ENCODE assay signal across 8 cellular contexts in the genomic region with DNA sequence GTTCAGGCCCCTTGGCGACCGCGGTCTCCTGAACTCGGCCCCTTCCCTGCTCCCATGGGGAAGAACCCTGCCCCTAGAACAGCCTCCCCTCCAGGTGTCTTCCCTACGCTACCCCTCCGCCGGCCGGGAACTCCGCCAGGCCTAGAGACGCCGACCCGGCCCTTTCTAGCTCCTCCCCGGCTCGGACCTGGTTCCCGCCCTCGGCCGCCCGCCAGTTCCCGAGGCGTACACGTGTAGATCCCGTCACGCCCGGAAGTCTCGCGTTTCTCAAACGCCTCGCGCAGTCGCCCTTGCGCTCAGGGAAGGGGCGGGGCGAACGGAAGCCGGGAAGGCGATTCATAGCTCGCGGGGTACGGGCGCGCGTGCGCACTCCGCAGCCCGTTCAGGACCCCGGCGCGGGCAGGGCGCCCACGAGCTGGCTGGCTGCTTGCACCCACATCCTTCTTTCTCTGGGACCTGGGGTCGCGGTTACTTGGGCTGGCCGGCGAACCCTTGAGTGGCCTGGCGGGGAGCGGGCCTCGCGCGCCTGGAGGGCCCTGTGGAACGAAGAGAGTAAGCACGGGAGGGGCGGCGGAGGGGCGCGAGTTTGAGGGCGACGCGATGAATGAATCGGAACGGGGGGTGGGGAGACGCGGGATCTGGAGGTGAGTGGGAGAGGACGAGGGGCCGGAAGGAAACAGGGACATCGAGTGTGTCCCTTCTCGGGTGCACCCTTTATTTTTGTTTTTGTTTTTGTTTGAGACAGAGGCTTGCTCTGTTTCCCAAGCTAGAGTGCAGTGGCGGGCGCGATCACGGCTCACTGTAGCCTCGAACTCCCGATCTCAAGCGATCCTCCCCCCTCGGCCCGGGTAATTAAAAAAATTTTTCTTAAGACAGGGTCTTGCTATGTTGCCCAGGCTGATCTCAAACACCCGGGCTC. TPM values are rescaled to one million over a fixed set of nuclear protein-coding genes. Genes with fewer than 3 reads are reported as not detected.
DNase-seq lines count a peak whose midpoint lies in the region; FAIRE-seq and TF ChIP-seq lines count a peak whose summit lies in the region.

A gene (plus strand): TSS at position 369 of the 919 bp plus-strand sequence. CDS start 710 bp downstream, outside the sequence.

- H3K27ac Mint-ChIP-seq in activated naive CD4-positive, alpha-beta T cell treated with anti-CD3 and anti-CD28 coated beads for 36 hours: peak within 1 kb of the TSS; percentile 89

- peaks cover 4% of the 10 kb centered on the region for H3K27me3 Mint-ChIP-seq in activated naive CD4-positive, alpha-beta T cell treated with anti-CD3 and anti-CD28 coated beads for 36 hours (ENCODE audit: low read depth)

- TF ChIP-seq CTCF in HFF-Myc (IDR thresholded peaks at IDR 0.05; ENCODE audit: low read depth, low read length, missing control alignments) (no peak), neutrophil (IDR thresholded peaks at IDR 0.05) (no peak)

- no peaks in the 10 kb centered on the region for H3K36me3 ChIP-seq in neutrophil

- peak within 1 kb of the TSS; percentile 85 for H3K27ac ChIP-seq in neutrophil
- H3K27ac ChIP-seq in substantia nigra (ENCODE audit: low read depth, low read length, poor library complexity, severe bottlenecking): peak within 1 kb of the TSS; percentile 89

- no peaks in the 10 kb centered on the region for H3K27me3 ChIP-seq in neutrophil

- intact Hi-C loops in activated naive CD4-positive, alpha-beta T cell treated with anti-CD3 and anti-CD28 coated beads for 36 hours (cut with micrococcal nuclease): loop anchor here (1.0 to 5.0 kb wide), 9 partner anchors 11 to 277 kb away; a partner anchor contains a TSS

- CTCF ChIA-PET in activated naive CD4-positive, alpha-beta T cell treated with anti-CD3 and anti-CD28 coated beads for 36 hours (lab: Charles Lee): interaction anchor here (0.6 to 5.5 kb wide), 43 partner anchors 11 to 417 kb away, joined by 3 to 122 read pairs (median 4); a partner anchor contains a TSS

- H3K36me3 Mint-ChIP-seq in activated naive CD4-positive, alpha-beta T cell treated with anti-CD3 and anti-CD28 coated beads for 36 hours (ENCODE audit: low read depth): peaks cover 5% of the 10 kb centered on the region

- H3K4me3 Mint-ChIP-seq in activated naive CD4-positive, alpha-beta T cell treated with anti-CD3 and anti-CD28 coated beads for 36 hours: peak within 1 kb of the TSS; percentile 96

- peaks cover 14 to 19% of the 10 kb centered on the region in 2 experiments for H3K4me1 ChIP-seq in neutrophil (ENCODE audit: control insufficient read depth in 1 of 2, insufficient read depth in 1 of 2, low read depth in 1 of 2, low read length in 1 of 2)

- H3K9me3 Mint-ChIP-seq in activated naive CD4-positive, alpha-beta T cell treated with anti-CD3 and anti-CD28 coated beads for 36 hours: no peaks in the 10 kb centered on the region

- peaks cover 15% of the 10 kb centered on the region for H3K4me1 Mint-ChIP-seq in activated naive CD4-positive, alpha-beta T cell treated with anti-CD3 and anti-CD28 coated beads for 36 hours (ENCODE audit: low read depth)

- DNase-seq in GM03348 (ENCODE audit: low spot score) (peak; percentile 99), HFF-Myc (ENCODE audit: extremely low read depth, low read depth) (peak; percentile 88), NAMALWA (ENCODE audit: low spot score) (peak; percentile 100), SK-N-DZ (ENCODE audit: low spot score) (peak; percentile 98), frontal cortex (ENCODE audit: low spot score in 2 of 2) (peak; percentile 94 to 98), substantia nigra (lab: John Stamatoyannopoulos, UW) (peak; percentile 73 to 99 (median 93))
- DNase-seq in activated naive CD4-positive, alpha-beta T cell treated with anti-CD3 and anti-CD28 coated beads for 36 hours: peak; percentile 99

- no peaks in the 10 kb centered on the region for H3K9me3 ChIP-seq in neutrophil

- FAIRE-seq in frontal cortex (lab: Jason Lieb, UNC): no peak

- peak within 1 kb of the TSS; percentile 97 for H3K4me3 ChIP-seq in HFF-Myc (replicated peaks; ENCODE audit: low read depth, low read length)
- peak within 1 kb of the TSS; percentile 79 to 98 for H3K4me3 ChIP-seq in neutrophil (ENCODE audit: low read depth in 1 of 2, low read length in 1 of 2)

RNA-seq across cellular contexts. Expression of the gene that starts here (rescaled TPM):
- 102 and 135 TPM in 2 replicates for polyA plus RNA-seq in SK-N-DZ (2014; cell fraction: cytosol; rRNA removed)
- polyA plus RNA-seq in SK-N-DZ (2014; cell fraction: nucleus; rRNA removed): 62.5 and 75.4 TPM in 2 replicates
- 10 to 100 TPM; 23.2 to 29.6 TPM for total RNA-seq in activated naive CD4-positive, alpha-beta T cell treated with anti-CD3 and anti-CD28 coated beads for 36 hours
- total RNA-seq in frontal cortex: 52.6 TPM

Comparison
In these comparisons a context has a peak if more than half of its experiments do, and no peak if none do; other contexts are left out.
1. Peak in every context shown above with its lines: DNase-seq, H3K4me3 ChIP-seq and H3K27ac ChIP-seq.